In genomic region chr7:129394982-129395906, GRCh38 we compare ENCODE assay signal across 1 cellular context.
TF ChIP-seq lines count a peak whose summit lies in the region.

No MANE protein-coding gene starts in this region.

TF ChIP-seq in HepG2, 621 proteins besides CTCF, POLR2A, EP300 and RAD21 (continued from another document):
- TF ChIP-seq BRCA1 (CRISPR knock-in tag; IDR thresholded peaks at IDR 0.05) (no peak), ZNF572 (CRISPR knock-in tag; IDR thresholded peaks at IDR 0.05) (no peak), XBP1 (CRISPR knock-in tag; IDR thresholded peaks at IDR 0.05) (no peak), MTA3 (CRISPR knock-in tag; IDR thresholded peaks at IDR 0.05) (no peak), MLXIP (CRISPR knock-in tag; IDR thresholded peaks at IDR 0.05; ENCODE audit: borderline replicate concordance) (no peak), JARID2 (CRISPR knock-in tag; IDR thresholded peaks at IDR 0.05; ENCODE audit: insufficient replicate concordance) (no peak), MTF2 (CRISPR knock-in tag; IDR thresholded peaks at IDR 0.05; ENCODE audit: borderline replicate concordance) (no peak), ZNF607 (CRISPR knock-in tag; IDR thresholded peaks at IDR 0.05; ENCODE audit: borderline replicate concordance) (no peak), MTA1 (CRISPR knock-in tag; IDR thresholded peaks at IDR 0.05; ENCODE audit: borderline replicate concordance) (no peak), ZNF160 (CRISPR knock-in tag; IDR thresholded peaks at IDR 0.05) (no peak), ZNF383 (CRISPR knock-in tag; IDR thresholded peaks at IDR 0.05; ENCODE audit: borderline replicate concordance) (no peak), ZFP90 (CRISPR knock-in tag; IDR thresholded peaks at IDR 0.05; ENCODE audit: borderline replicate concordance) (no peak), RFXAP (CRISPR knock-in tag; IDR thresholded peaks at IDR 0.05; ENCODE audit: borderline replicate concordance) (no peak), FOXP1 (IDR thresholded peaks at IDR 0.05) (no peak), FOXP1 (CRISPR knock-in tag; IDR thresholded peaks at IDR 0.05) (no peak), ZNF280B (CRISPR knock-in tag; IDR thresholded peaks at IDR 0.05; ENCODE audit: borderline replicate concordance) (no peak)
TF ChIP-seq in HepG2: peak in this region for 0.
